In genomic region chr5:112381521-112381920, GRCh38 we compare ENCODE assay signal across 31 cellular contexts. TPM values are rescaled to one million over a fixed set of nuclear protein-coding genes. Genes with fewer than 3 reads are reported as not detected.
"Had no signal": no experiment of that assay in that cellular context is flagged by ENCODE, and none has a peak within 500 bp of the region (broad histone marks: within the 10 kb centered on the region; RNA-seq: fewer than 3 reads in every experiment).

No MANE protein-coding gene starts in this region.

- H3K36me3 Mint-ChIP-seq: activated naive CD4-positive, alpha-beta T cell treated with anti-CD3 and anti-CD28 coated beads, Interleukin-2, amount 10 ng/mL, durations not matched to agents 7 days and 5 days; activated naive CD8-positive, alpha-beta T cell had no signal

- H3K4me2 ChIP-seq: KMS-11, PC-9, SK-N-SH had no signal

- H3K27me3 ChIP-seq: brain microvascular endothelial cell had no signal

- H2AFZ ChIP-seq: PC-9 had no signal

- H3K4me3 Mint-ChIP-seq: activated CD4-positive, alpha-beta T cell treated with anti-CD3 and anti-CD28 coated beads, Interleukin-2, amount 10 ng/mL, durations not matched to agents 7 days and 5 days; activated naive CD4-positive, alpha-beta T cell treated with anti-CD3 and anti-CD28 coated beads, Interleukin-2, amount 10 ng/mL, durations not matched to agents 7 days and 5 days; activated naive CD8-positive, alpha-beta T cell; activated naive CD8-positive, alpha-beta T cell treated with anti-CD3 and anti-CD28 coated beads, Interleukin-2, amount 50 U/mL, for 24 hours; central memory CD8-positive, alpha-beta T cell; T-helper 1 cell treated with Interleukin-12 subunit alpha and Interleukin-12 subunit beta and Interleukin-4 antibody, amounts not matched to agents 30 μg/mL and 1 μg/mL, for 36 hours; T-helper 2 cell treated with Interferon-gamma antibody and Interleukin-4, amounts not matched to agents 5 μg/mL and 100 μg/mL, for 36 hours had no signal

- H3K4me1 ChIP-seq: SJSA1 had no signal

- H3K4me3 ChIP-seq: PC-9, SJSA1 had no signal

- DNase-seq: activated CD4-positive, alpha-beta T cell treated with anti-CD3 and anti-CD28 coated beads, Interleukin-2, amount 10 ng/mL, durations not matched to agents 7 days and 5 days; activated CD4-positive, alpha-beta T cell treated with anti-CD3 and anti-CD28 coated beads, Interleukin-2, amount 50 U/mL, for 48 hours; activated CD8-positive, alpha-beta memory T cell treated with anti-CD3 and anti-CD28 coated beads, Interleukin-2, amount 50 U/mL, for 4 hours; activated effector memory CD4-positive, alpha-beta T cell treated with Interleukin-2 at 50 U/mL for 16 hours; activated naive CD4-positive, alpha-beta T cell treated with anti-CD3 and anti-CD28 coated beads, Interleukin-2, amount 10 ng/mL, durations not matched to agents 7 days and 5 days; activated naive CD8-positive, alpha-beta T cell treated with anti-CD3 and anti-CD28 coated beads, Interleukin-2, amount 50 U/mL, for 24 hours; activated T-cell treated with anti-CD3 and anti-CD28 coated beads for 4 hours; activated T-cell treated with anti-CD3 and anti-CD28 coated beads, Interleukin-2, amount 50 U/mL, for 48 hours; amniotic stem cell; aorta; brain microvascular endothelial cell; MM.1S; MV-4-11; NCI-H1092; NCI-H1436 treated with DMSO at 0.1 percent for 48 hours; NCI-H1694 treated with DMSO at 0.1 percent for 48 hours; NCI-H2029; NCI-H345; NCI-H524 treated with DMSO at 0.1 percent for 48 hours; NK-92 treated with Interleukin-12 subunit alpha and Interleukin-12 subunit beta, amount 100 ng/mL, for 24 hours; PC-9; SHP77 treated with DMSO at 0.1 percent for 48 hours; SK-N-SH had no signal

- H3K27ac Mint-ChIP-seq: activated CD4-positive, alpha-beta T cell treated with anti-CD3 and anti-CD28 coated beads, Interleukin-2, amount 10 ng/mL, durations not matched to agents 7 days and 5 days; activated naive CD4-positive, alpha-beta T cell treated with anti-CD3 and anti-CD28 coated beads, Interleukin-2, amount 10 ng/mL, durations not matched to agents 7 days and 5 days; activated naive CD8-positive, alpha-beta T cell; activated naive CD8-positive, alpha-beta T cell treated with anti-CD3 and anti-CD28 coated beads, Interleukin-2, amount 50 U/mL, for 24 hours; T-helper 1 cell treated with Interleukin-12 subunit alpha and Interleukin-12 subunit beta and Interleukin-4 antibody, amounts not matched to agents 30 μg/mL and 1 μg/mL, for 36 hours; T-helper 2 cell treated with Interferon-gamma antibody and Interleukin-4, amounts not matched to agents 5 μg/mL and 100 μg/mL, for 36 hours had no signal

- H3K27me3 Mint-ChIP-seq: activated naive CD4-positive, alpha-beta T cell treated with anti-CD3 and anti-CD28 coated beads, Interleukin-2, amount 10 ng/mL, durations not matched to agents 7 days and 5 days had no signal

- H3K27ac ChIP-seq: brain microvascular endothelial cell, KMS-11, PC-9, SJSA1 had no signal

- H3K4me1 Mint-ChIP-seq: activated CD4-positive, alpha-beta T cell treated with anti-CD3 and anti-CD28 coated beads, Interleukin-2, amount 10 ng/mL, durations not matched to agents 7 days and 5 days; activated naive CD4-positive, alpha-beta T cell treated with anti-CD3 and anti-CD28 coated beads, Interleukin-2, amount 10 ng/mL, durations not matched to agents 7 days and 5 days; activated naive CD8-positive, alpha-beta T cell treated with anti-CD3 and anti-CD28 coated beads, Interleukin-2, amount 50 U/mL, for 24 hours; central memory CD8-positive, alpha-beta T cell had no signal

- ATAC-seq: activated naive CD8-positive, alpha-beta T cell treated with anti-CD3 and anti-CD28 coated beads, Interleukin-2, amount 50 U/mL, for 24 hours had no signal

- H3K9me3 Mint-ChIP-seq: activated CD4-positive, alpha-beta T cell treated with anti-CD3 and anti-CD28 coated beads, Interleukin-2, amount 10 ng/mL, durations not matched to agents 7 days and 5 days; activated naive CD4-positive, alpha-beta T cell treated with anti-CD3 and anti-CD28 coated beads, Interleukin-2, amount 10 ng/mL, durations not matched to agents 7 days and 5 days; activated naive CD8-positive, alpha-beta T cell treated with anti-CD3 and anti-CD28 coated beads, Interleukin-2, amount 50 U/mL, for 24 hours; central memory CD8-positive, alpha-beta T cell; T-helper 1 cell treated with Interleukin-12 subunit alpha and Interleukin-12 subunit beta and Interleukin-4 antibody, amounts not matched to agents 30 μg/mL and 1 μg/mL, for 36 hours; T-helper 2 cell treated with Interferon-gamma antibody and Interleukin-4, amounts not matched to agents 5 μg/mL and 100 μg/mL, for 36 hours had no signal

- FAIRE-seq: TTC549 had no signal

- H3K36me3 ChIP-seq: brain microvascular endothelial cell, SJSA1 had no signal

- H3K9me3 ChIP-seq: SJSA1, SK-N-SH had no signal

- H3K9ac ChIP-seq: KMS-11, SK-N-SH had no signal

RNA-seq across cellular contexts. Expression of gene EPB41L4A, which starts 37.6 kb away (rescaled TPM):
- total RNA-seq: LHCN-M2 had no signal
